In the genomic region with DNA sequence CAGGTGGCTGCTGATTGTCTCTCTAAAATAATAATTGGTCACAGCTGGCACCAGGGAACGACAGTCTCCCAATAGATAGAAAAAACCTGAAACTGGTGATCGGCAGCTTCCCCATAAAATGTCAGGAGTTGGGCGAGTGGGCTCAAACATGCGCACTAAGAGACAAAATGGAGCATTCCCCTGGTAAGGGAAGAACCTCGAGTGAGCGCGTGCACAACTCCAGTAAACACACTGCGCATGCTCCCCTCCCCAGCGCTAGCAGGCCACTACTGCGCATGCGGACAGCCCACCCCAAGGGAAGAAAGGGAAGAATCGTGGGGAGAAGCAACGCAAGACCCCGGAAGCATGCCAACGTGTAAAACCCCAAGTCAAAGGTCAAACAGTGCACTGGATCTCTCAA, we compare ENCODE assay signal across 30 cellular contexts. TPM values are rescaled to one million over a fixed set of nuclear protein-coding genes. Genes with fewer than 3 reads are reported as not detected.
A peak's percentile ranks its signal among the peaks of the same experiment; 100 is the strongest.
DNase-seq lines count a peak whose midpoint lies in the region; TF ChIP-seq lines count a peak whose summit lies in the region.
"Had no signal": no experiment of that assay in that cellular context is flagged by ENCODE, and none has a peak within 500 bp of the region (broad histone marks: within the 10 kb centered on the region; RNA-seq: fewer than 3 reads in every experiment).

No MANE protein-coding gene starts in this region.

- H3K36me3 ChIP-seq in BLaER1 (no peaks in the 10 kb centered on the region), MM.1S (replicated peaks; ENCODE audit: insufficient read depth, low read length) (no peaks in the 10 kb centered on the region), smooth muscle cell (ENCODE audit: low read depth) (no peaks in the 10 kb centered on the region)
- H3K36me3 ChIP-seq: HAP-1, SJSA1 had no signal

- H3K9ac ChIP-seq in BLaER1 (no peak overlapping the region), MM.1S (ENCODE audit: low read length) (no peak overlapping the region; the same call in 1 of the 2 replicates), smooth muscle cell (ENCODE audit: low read depth) (no peak overlapping the region)

- H3K27me3 ChIP-seq in BLaER1 (no peaks in the 10 kb centered on the region), MM.1S (replicated peaks; ENCODE audit: insufficient read depth, low read length) (no peaks in the 10 kb centered on the region), smooth muscle cell (ENCODE audit: low read depth) (no peaks in the 10 kb centered on the region)
- H3K27me3 ChIP-seq: SJSA1 had no signal

- H2AFZ ChIP-seq in MM.1S (ENCODE audit: low read length): peak overlapping the region; percentile 35; the same call in 1 of the 2 replicates
- H2AFZ ChIP-seq in smooth muscle cell (ENCODE audit: low read depth): no peak overlapping the region

- no peaks in the 10 kb centered on the region for H3K9me3 Mint-ChIP-seq in nephron progenitor cell
- H3K9me3 Mint-ChIP-seq: CD4-positive, alpha-beta memory T cell; HFFc6 had no signal

- H3K27ac ChIP-seq in BLaER1 (no peak overlapping the region), MM.1S (ENCODE audit: low read length) (peak overlapping the region; percentile 74; the same call in 1 of the 2 replicates), smooth muscle cell (ENCODE audit: low read depth) (no peak overlapping the region)
- H3K27ac ChIP-seq: SJSA1 had no signal

- H3K4me2 ChIP-seq in BLaER1 (peak overlapping the region; percentile 59), MM.1S (ENCODE audit: low read depth, low read length) (peak overlapping the region; percentile 56), smooth muscle cell (peak overlapping the region; percentile 70)

- H3K27ac Mint-ChIP-seq in nephron progenitor cell: no peak overlapping the region
- H3K27ac Mint-ChIP-seq: HFFc6 had no signal

- H3K9me3 ChIP-seq in BLaER1 (no peaks in the 10 kb centered on the region), MM.1S (replicated peaks; ENCODE audit: insufficient read depth, low read length) (no peaks in the 10 kb centered on the region), smooth muscle cell (replicated peaks; ENCODE audit: low read depth) (no peaks in the 10 kb centered on the region)
- H3K9me3 ChIP-seq: HAP-1, SJSA1 had no signal

- H3K4me3 ChIP-seq in BLaER1 (no peak overlapping the region), MM.1S (ENCODE audit: low read length) (peak overlapping the region; percentile 33), fibroblast of villous mesenchyme (ENCODE audit: low read depth, low read length) (peak overlapping the region; percentile 19), smooth muscle cell (no peak overlapping the region)
- H3K4me3 ChIP-seq: HAP-1, SJSA1 had no signal

- H3K79me2 ChIP-seq in MM.1S (ENCODE audit: low read length): peaks cover 29% of the 10 kb centered on the region
- H3K79me2 ChIP-seq in smooth muscle cell (ENCODE audit: low read depth): no peaks in the 10 kb centered on the region

- no peak for DNase-seq in MM.1S
- DNase-seq in fibroblast of villous mesenchyme (ENCODE audit: low read depth): peak; percentile 63
- DNase-seq in smooth muscle cell (lab: John Stamatoyannopoulos, UW; ENCODE audit: unreplicated experiment): no peak
- DNase-seq in epidermal melanocyte (ENCODE audit: insufficient read length, low spot score): no peak
- no peak for DNase-seq in nephron progenitor cell
- no peak for DNase-seq in stimulated activated CD4-positive, alpha-beta T cell treated with anti-CD3 and anti-CD28 coated beads, Interleukin-4, amount 100 ng/mL, for 4 hours
- DNase-seq: C1 segment of cervical spinal cord; CD4-positive, alpha-beta memory T cell; COR-L47; DMS53; HFFc6; NCI-H1105 treated with DMSO at 0.1 percent for 48 hours; NCI-H146; NCI-H1930; NCI-H2107; NCI-H524 treated with DMSO at 0.1 percent for 48 hours; NCI-H774; NK-92 treated with Interleukin-12 subunit alpha and Interleukin-12 subunit beta, amount 100 ng/mL, for 24 hours; Right ventricle myocardium superior; RPMI8226 had no signal

- 89% methylated on average over 15 of the region's 15 CpGs for WGBS in smooth muscle cell (ENCODE audit: low lambda C conversion rate)

- H3K27me3 Mint-ChIP-seq in nephron progenitor cell (ENCODE audit: low read depth, poor library complexity): peaks cover 3% of the 10 kb centered on the region
- H3K27me3 Mint-ChIP-seq: CD4-positive, alpha-beta memory T cell had no signal

- peaks cover 17% of the 10 kb centered on the region for H3K4me1 ChIP-seq in BLaER1
- peaks cover 51% of the 10 kb centered on the region for H3K4me1 ChIP-seq in MM.1S (ENCODE audit: low read length)
- H3K4me1 ChIP-seq in smooth muscle cell (ENCODE audit: low read depth): peaks cover 11% of the 10 kb centered on the region
- H3K4me1 ChIP-seq: HAP-1 had no signal

- H3K36me3 Mint-ChIP-seq in nephron progenitor cell (ENCODE audit: low read depth): no peaks in the 10 kb centered on the region
- H3K36me3 Mint-ChIP-seq: CD4-positive, alpha-beta memory T cell had no signal

- H3K9me2 ChIP-seq in MM.1S (replicated peaks; ENCODE audit: insufficient read depth, low read length): no peaks in the 10 kb centered on the region

- peaks cover 29% of the 10 kb centered on the region for H3F3A ChIP-seq in MM.1S (ENCODE audit: insufficient read depth, low read length)
- peaks cover 16% of the 10 kb centered on the region for H3F3A ChIP-seq in smooth muscle cell (ENCODE audit: low read depth)

- H4K20me1 ChIP-seq in BLaER1: no peaks in the 10 kb centered on the region
- no peaks in the 10 kb centered on the region for H4K20me1 ChIP-seq in MM.1S (ENCODE audit: insufficient read depth, low read length)
- H4K20me1 ChIP-seq in smooth muscle cell (ENCODE audit: low read depth): peaks cover 4% of the 10 kb centered on the region

- no peak for TF ChIP-seq CTCF in MM.1S (IDR thresholded peaks at IDR 0.05; ENCODE audit: low read length)
- TF ChIP-seq CTCF in fibroblast of villous mesenchyme (IDR thresholded peaks at IDR 0.05; ENCODE audit: insufficient read depth, low read depth, low read length): no peak
- no peak for TF ChIP-seq CTCF in smooth muscle cell (IDR thresholded peaks at IDR 0.05; ENCODE audit: borderline replicate concordance, insufficient read depth, poor library complexity, severe bottlenecking)
- no peak for TF ChIP-seq CTCF in nephron progenitor cell (IDR thresholded peaks at IDR 0.05)

- no peak overlapping the region for H3K4me3 Mint-ChIP-seq in nephron progenitor cell
- H3K4me3 Mint-ChIP-seq: CD4-positive, alpha-beta memory T cell; HFFc6 had no signal

- H3K4me1 Mint-ChIP-seq in nephron progenitor cell: peaks cover 4% of the 10 kb centered on the region

RNA-seq across cellular contexts. Expression of gene STARD5, which starts 7.7 kb away (rescaled TPM):
- 9.3 and 14.7 TPM in 2 replicates for total RNA-seq in fibroblast of villous mesenchyme
- total RNA-seq in smooth muscle cell: 3.3 and 6.2 TPM in 2 replicates
- polyA plus RNA-seq in smooth muscle cell: 1.6 and 2.1 TPM in 2 replicates
- total RNA-seq: G401 had no signal

RNA-seq across cellular contexts. Expression of gene TMC3, which starts 42.4 kb away (rescaled TPM):
- total RNA-seq in fibroblast of villous mesenchyme (not detected in 2 replicates), smooth muscle cell (not detected in 2 replicates)
- polyA plus RNA-seq in smooth muscle cell: not detected in 2 replicates
- total RNA-seq: A172; CD4-positive, alpha-beta memory T cell; Daoy; G401; HepG2; HFFc6; HT1080; LHCN-M2; MCF 10A; Right ventricle myocardium superior had no signal
- polyA plus RNA-seq: HepG2 had no signal

Comparison
In these comparisons a context has a peak if more than half of its experiments do, and no peak if none do; other contexts are left out.
1. H3K4me3 ChIP-seq: peak in MM.1S (single experiment) and fibroblast of villous mesenchyme (single experiment); none in BLaER1 (single experiment) and smooth muscle cell (single experiment).
2. Peak in every context shown above with its lines, with median percentiles within 50 percentile points of each other: H3K4me2 ChIP-seq.